Comparison of ENCODE assay signal across 21 cellular contexts in genomic region chr10:107054469-107055156, GRCh38.
DNase-seq lines count a peak whose midpoint lies in the region; ATAC-seq, FAIRE-seq and TF ChIP-seq lines count a peak whose summit lies in the region.
"Had no signal": no experiment of that assay in that cellular context is flagged by ENCODE, and none has a peak within 500 bp of the region (broad histone marks: within the 10 kb centered on the region; RNA-seq: fewer than 3 reads in every experiment).

No MANE protein-coding gene starts in this region.

- SMC1A ChIA-PET in GM12878 (lab: Charles Lee; ENCODE audit: uncharacterized antibody, unreplicated experiment) = no interaction called here

- no peak overlapping the region for H3K4me2 ChIP-seq in GM12878 (ENCODE audit: control insufficient read depth, insufficient read depth)
- H3K4me2 ChIP-seq: A549, GM23338 had no signal

- H3K4me1 ChIP-seq in GM12878 (ENCODE audit: control insufficient read depth, insufficient read depth, low read length) (no peaks in the 10 kb centered on the region), upper lobe of right lung (no peaks in the 10 kb centered on the region)
- H3K4me1 ChIP-seq: A549, HAP-1 had no signal

- no peak for TF ChIP-seq POLR2A in GM12878 (IDR thresholded peaks at IDR 0.05; ENCODE audit: low read depth, low read length)

- H3K27me3 ChIP-seq in GM12878 (replicated peaks in 1 of 2; ENCODE audit: control insufficient read depth in 2 of 2, insufficient read depth in 2 of 2, low read length in 1 of 2) = no peaks in the 10 kb centered on the region
- peaks cover 4% of the 10 kb centered on the region for H3K27me3 ChIP-seq in upper lobe of right lung

- intact Hi-C loops in GM12878 (cut with micrococcal nuclease; ENCODE audit: unreplicated experiment) (no loop called here), upper lobe of right lung (cut with DNase I) (no loop called here)

- in situ Hi-C loops in GM12878 (cut with MboI) = no loop called here

- TF ChIP-seq RAD21 in GM12878 (IDR thresholded peaks at IDR 0.05; ENCODE audit: insufficient read depth, low read depth, low read length) = no peak

- RAD21 ChIA-PET in GM12878 (lab: Charles Lee; ENCODE audit: unreplicated experiment) = no interaction called here

- BruUV-seq in GM12878 (replicated peaks; lab: Mats Ljungman, UMichigan) = no TSS peak

- POLR2A ChIA-PET in GM12878 (lab: Charles Lee) = no interaction called here

- no peak overlapping the region for H3K9ac ChIP-seq in GM12878 (ENCODE audit: control insufficient read depth, insufficient read depth, low read length)

- CTCF ChIA-PET in GM12878 (lab: Yijun Ruan, JAX) = no interaction called here

- TF ChIP-seq CTCF in GM12878 (IDR thresholded peaks at IDR 0.05 in 2 of 3, conservative IDR thresholded peaks at IDR 0.05 in 1 of 3; ENCODE audit: control insufficient read depth in 2 of 3, extremely low read depth in 1 of 3, insufficient read depth in 1 of 3, low read depth in 3 of 3, low read length in 3 of 3) (no peak), upper lobe of right lung (IDR thresholded peaks at IDR 0.05) (no peak)

- H3K79me2 ChIP-seq in GM12878 (ENCODE audit: control insufficient read depth, insufficient read depth, low read length) = no peaks in the 10 kb centered on the region

- 7% methylated on average over 3 of the region's 3 CpGs for WGBS in GM12878 (ENCODE audit: insufficient coverage, insufficient replicate concordance, low lambda C conversion rate, missing lambda C conversion rate)

- FAIRE-seq in GM12878 (lab: Jason Lieb, UNC) = no peak
- FAIRE-seq: A549, G401.6, GM18507 had no signal

- no peak for TF ChIP-seq EP300 in GM12878 (IDR thresholded peaks at IDR 0.05; ENCODE audit: borderline replicate concordance in 1 of 2, control insufficient read depth in 1 of 2, low read depth in 2 of 2, low read length in 2 of 2)

- H3K4me3 ChIP-seq in GM12878 = no peak overlapping the region
- no peak overlapping the region for H3K4me3 ChIP-seq in upper lobe of right lung
- H3K4me3 ChIP-seq: A549, GM23338, HAP-1, SK-N-MC had no signal

- peak; percentile 61 for ATAC-seq in GM18907 (IDR thresholded peaks at IDR 0.05; ENCODE audit: unreplicated experiment)
- ATAC-seq in GM12878 = peak; percentile 69
- peak; percentile 91 for ATAC-seq in left lobe of liver
- no peak for ATAC-seq in upper lobe of right lung
- ATAC-seq: A549, GM23338 had no signal

- H3K9me3 ChIP-seq in GM12878 (replicated peaks; ENCODE audit: control insufficient read depth, insufficient read depth, low read length) (no peaks in the 10 kb centered on the region), upper lobe of right lung (no peaks in the 10 kb centered on the region)
- H3K9me3 ChIP-seq: A549, HAP-1 had no signal

- H2AFZ ChIP-seq in GM12878 (ENCODE audit: control insufficient read depth, low read depth, low read length) = no peak overlapping the region
- H2AFZ ChIP-seq: GM23338 had no signal

- H3K36me3 ChIP-seq in GM12878 (ENCODE audit: control insufficient read depth in 2 of 2, insufficient read depth in 2 of 2, low read length in 1 of 2) = no peaks in the 10 kb centered on the region
- H3K36me3 ChIP-seq in upper lobe of right lung = no peaks in the 10 kb centered on the region
- H3K36me3 ChIP-seq: HAP-1 had no signal

- DNase-seq in GM12878 (ENCODE audit: low read depth, low spot score) = no peak
- peak; percentile 72 for DNase-seq in left lobe of liver (ENCODE audit: low spot score)
- DNase-seq in renal cortical epithelial cell (ENCODE audit: low read depth) = peak; percentile 55
- no peak for DNase-seq in NOMO-1 (lab: John Stamatoyannopoulos, UW; ENCODE audit: unreplicated experiment in 2 of 2)
- no peak for DNase-seq in SKM-1 treated with dmso at 0.1 percent for 144 hours (lab: John Stamatoyannopoulos, UW; ENCODE audit: unreplicated experiment)
- DNase-seq in NCI-H1048 (lab: John Stamatoyannopoulos, UW) = no peak
- no peak for DNase-seq in upper lobe of right lung
- DNase-seq: Karpas-422, MV-4-11, NCI-H1694, NCI-H2081, NCI-H446 treated with DMSO at 0.1 percent for 48 hours, SHP77 treated with DMSO at 0.1 percent for 48 hours had no signal

- no peak overlapping the region for H3K27ac ChIP-seq in GM12878 (ENCODE audit: control insufficient read depth, insufficient read depth)
- H3K27ac ChIP-seq in upper lobe of right lung = no peak overlapping the region
- H3K27ac ChIP-seq: A549, RWPE1, SK-N-MC had no signal

- no peaks in the 10 kb centered on the region for H4K20me1 ChIP-seq in GM12878 (ENCODE audit: control insufficient read depth, insufficient read depth)

TF ChIP-seq in GM12878, 131 proteins besides CTCF, POLR2A, EP300 and RAD21:
- no peak for TF ChIP-seq BCLAF1 (IDR thresholded peaks at IDR 0.05)
- TF ChIP-seq CBX5 (IDR thresholded peaks at IDR 0.05; ENCODE audit: low read depth) = no peak
- no peak for TF ChIP-seq NFYA (IDR thresholded peaks at IDR 0.05; ENCODE audit: borderline replicate concordance, low read depth, low read length)
- no peak for TF ChIP-seq ZBED1 (IDR thresholded peaks at IDR 0.05; ENCODE audit: borderline replicate concordance)
- no peak for TF ChIP-seq BMI1 (IDR thresholded peaks at IDR 0.05; ENCODE audit: borderline replicate concordance)
- no peak for TF ChIP-seq SUZ12 (IDR thresholded peaks at IDR 0.05; ENCODE audit: unreplicated experiment)
- no peak for TF ChIP-seq MEF2A (IDR thresholded peaks at IDR 0.05; ENCODE audit: insufficient read depth, low read depth, low read length)
- TF ChIP-seq SMAD1 (IDR thresholded peaks at IDR 0.05; ENCODE audit: low read depth, partially characterized antibody) = no peak
- TF ChIP-seq ATF3 (IDR thresholded peaks at IDR 0.05; ENCODE audit: borderline replicate concordance, extremely low read depth, low read depth, low read length) = no peak
- no peak for TF ChIP-seq IKZF1 (conservative IDR thresholded peaks at IDR 0.05)
- no peak for TF ChIP-seq RELA (IDR thresholded peaks at IDR 0.05; ENCODE audit: borderline replicate concordance, partially characterized antibody)
- TF ChIP-seq BRCA1 (IDR thresholded peaks at IDR 0.05; ENCODE audit: low read depth, low read length) = no peak
- no peak for TF ChIP-seq ATF7 (IDR thresholded peaks at IDR 0.05; ENCODE audit: low read depth)
- no peak for TF ChIP-seq NR2C2 (IDR thresholded peaks at IDR 0.05; ENCODE audit: borderline replicate concordance, control insufficient read depth, insufficient read length, low read depth)
- no peak for TF ChIP-seq SUPT20H (IDR thresholded peaks at IDR 0.05; ENCODE audit: borderline replicate concordance, control insufficient read depth, low read depth, low read length)
- TF ChIP-seq NRF1 (conservative IDR thresholded peaks at IDR 0.05; ENCODE audit: low read depth, low read length) = no peak
- no peak for TF ChIP-seq ZBTB4 (CRISPR knock-in tag; IDR thresholded peaks at IDR 0.05)
- no peak for TF ChIP-seq BHLHE40 (IDR thresholded peaks at IDR 0.05; ENCODE audit: borderline replicate concordance in 1 of 2, low read depth in 2 of 2, low read length in 1 of 2)
- TF ChIP-seq RUNX3 (IDR thresholded peaks at IDR 0.05; ENCODE audit: low read length) = no peak

Comparison
In these comparisons a context has a peak if more than half of its experiments do, and no peak if none do; other contexts are left out.
1. DNase-seq: peak in left lobe of liver (single experiment) and renal cortical epithelial cell (single experiment); none in GM12878 (single experiment), NOMO-1 (0 of 2), SKM-1 treated with dmso at 0.1 percent for 144 hours (single experiment), NCI-H1048 (single experiment) and upper lobe of right lung (single experiment).